In genomic region chr9:137406876-137407589, GRCh38 we compare ENCODE assay signal across 9 cellular contexts. TPM values are rescaled to one million over a fixed set of nuclear protein-coding genes. Genes with fewer than 3 reads are reported as not detected.
DNase-seq lines count a peak whose midpoint lies in the region; ATAC-seq, FAIRE-seq and TF ChIP-seq lines count a peak whose summit lies in the region.
"Had no signal": no experiment of that assay in that cellular context is flagged by ENCODE, and none has a peak within 500 bp of the region (broad histone marks: within the 10 kb centered on the region; RNA-seq: fewer than 3 reads in every experiment).

No MANE protein-coding gene starts in this region.

- H3K4me1 ChIP-seq in A549 (peaks cover 31% of the 10 kb centered on the region), neuron (ENCODE audit: insufficient read depth, low read length) (peaks cover 6% of the 10 kb centered on the region), thoracic aorta (ENCODE audit: control insufficient read depth in 1 of 2, low read depth in 2 of 2) (peaks cover 23 to 30% of the 10 kb centered on the region in 2 donors)

- H2AFZ ChIP-seq in neuron (ENCODE audit: low read depth, low read length): no peak overlapping the region

- no peaks in the 10 kb centered on the region for H3K27me3 ChIP-seq in neuron (ENCODE audit: insufficient read depth, low read length)
- no peaks in the 10 kb centered on the region for H3K27me3 ChIP-seq in thoracic aorta (replicated peaks; ENCODE audit: insufficient read depth)

- H3K4me3 ChIP-seq in A549 (peak overlapping the region; percentile 35), foreskin fibroblast (ENCODE audit: low read depth in 1 of 2, low read length in 2 of 2) (peak overlapping the region; percentile 36 to 37), neuron (ENCODE audit: low read length) (peak overlapping the region; percentile 25), thoracic aorta (peak overlapping the region; percentile 67)

- CTCF ChIA-PET in A549 (lab: Yijun Ruan, JAX): interaction anchor here (1.0 to 4.4 kb wide), 9 partner anchors 9 to 130 kb away, joined by 3 to 51 read pairs (median 5); partner anchors contain the start of gene NRARP

- TF ChIP-seq POLR2A in A549 (IDR thresholded peaks at IDR 0.05; ENCODE audit: low read length): no peak

- H3K27ac ChIP-seq in A549 (peak overlapping the region; percentile 58 to 82; a peak in 5 of 6 replicates), thoracic aorta (no peak overlapping the region)

- no peak for TF ChIP-seq EP300 in A549 (IDR thresholded peaks at IDR 0.05)

- ATAC-seq in A549: peak; percentile 77 to 90
- no peak for ATAC-seq in thoracic aorta (ENCODE audit: insufficient number of reproducible peaks, low FRiP score, low read depth)
- no peak for ATAC-seq in GM18873 (IDR thresholded peaks at IDR 0.05; ENCODE audit: low FRiP score, unreplicated experiment)

- H3K9me3 ChIP-seq in A549 (no peaks in the 10 kb centered on the region), neuron (ENCODE audit: low read length) (peaks cover 2% of the 10 kb centered on the region), thoracic aorta (no peaks in the 10 kb centered on the region)

- 31% methylated on average over 5 of the region's 63 CpGs for WGBS in A549 (ENCODE audit: missing lambda C conversion rate)

- peak; percentile 69 to 87; a peak in 4 of 5 replicates for TF ChIP-seq RAD21 in A549 (conservative IDR thresholded peaks at IDR 0.05 in 1 of 2, IDR thresholded peaks at IDR 0.05 in 1 of 2)

- peak; percentile 60 to 64 for DNase-seq in A549 (ENCODE audit: low read depth in 1 of 2, low spot score in 1 of 2)
- peak; percentile 63 for DNase-seq in GM18507 (ENCODE audit: extremely low spot score, insufficient read length, low read depth)
- DNase-seq in NOMO-1 treated with DMSO at 0.1 percent for 48 hours (lab: John Stamatoyannopoulos, UW; ENCODE audit: unreplicated experiment): peak; percentile 63
- DNase-seq in activated gamma-delta T cell (lab: John Stamatoyannopoulos, UW): peak; percentile 28
- peak; percentile 31 to 79 for DNase-seq in foreskin fibroblast
- DNase-seq in thoracic aorta (ENCODE audit: low spot score): no peak

- TF ChIP-seq CTCF in A549 (IDR thresholded peaks at IDR 0.05) (peak; percentile 72), foreskin fibroblast (IDR thresholded peaks at IDR 0.05; ENCODE audit: low read depth, low read length) (peak; percentile 47), thoracic aorta (IDR thresholded peaks at IDR 0.05) (peak; percentile 80)

- POLR2A ChIA-PET in A549 (lab: Yijun Ruan, JAX): no interaction called here

- H3K4me2 ChIP-seq in A549: peak overlapping the region; percentile 89

- FAIRE-seq in A549 (lab: Jason Lieb, UNC) (no peak), GM18507 (lab: Jason Lieb, UNC) (peak; percentile 67)

- H3K36me3 ChIP-seq in neuron (ENCODE audit: insufficient read depth, low read length): peaks cover 2% of the 10 kb centered on the region
- no peaks in the 10 kb centered on the region for H3K36me3 ChIP-seq in thoracic aorta

TF ChIP-seq in A549, 52 proteins besides CTCF, POLR2A, EP300 and RAD21:
- TF ChIP-seq SMC3 (IDR thresholded peaks at IDR 0.05) (peak; percentile 79), HOXB5 (CRISPR knock-in tag; IDR thresholded peaks at IDR 0.05) (0 out of 2 replicates have a peak, but pooled peaks have one; percentile 25)
- TF ChIP-seq, protein P1, sequence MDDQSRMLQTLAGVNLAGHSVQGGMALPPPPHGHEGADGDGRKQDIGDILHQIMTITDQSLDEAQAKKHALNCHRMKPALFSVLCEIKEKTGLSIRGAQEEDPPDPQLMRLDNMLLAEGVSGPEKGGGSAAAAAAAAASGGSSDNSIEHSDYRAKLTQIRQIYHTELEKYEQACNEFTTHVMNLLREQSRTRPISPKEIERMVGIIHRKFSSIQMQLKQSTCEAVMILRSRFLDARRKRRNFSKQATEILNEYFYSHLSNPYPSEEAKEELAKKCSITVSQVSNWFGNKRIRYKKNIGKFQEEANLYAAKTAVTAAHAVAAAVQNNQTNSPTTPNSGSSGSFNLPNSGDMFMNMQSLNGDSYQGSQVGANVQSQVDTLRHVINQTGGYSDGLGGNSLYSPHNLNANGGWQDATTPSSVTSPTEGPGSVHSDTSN (IDR thresholded peaks at IDR 0.05): no peak

RNA-seq across cellular contexts. Expression of gene EXD3, which starts 15.9 kb away (rescaled TPM):
- polyA plus RNA-seq in A549 (2011; rRNA removed): 3.3 and 3.4 TPM in 2 replicates
- polyA plus RNA-seq in A549 (2012; cell fraction: cytosol; rRNA removed): 2.3 and 4.1 TPM in 2 replicates
- polyA plus RNA-seq in A549 (2012; cell fraction: nucleus; rRNA removed): 11.3 and 14.6 TPM in 2 replicates
- 4.0 to 5.4 TPM (median 4.5 TPM) in 3 replicates for polyA plus RNA-seq in A549 (2017; fragmentation: RNase III; extraction: RNeasy Plus Mini Kit Qiagen cat#74134 plus additional on column Dnase treatment)
- 2.5 and 3.5 TPM in 2 replicates for polyA minus RNA-seq in A549 (2011; rRNA and poly(A)+ RNA removed)
- 10 to 100 TPM; 22.7 to 29.4 TPM for total RNA-seq in thoracic aorta

RNA-seq across cellular contexts. Expression of gene NOXA1, which starts 16.2 kb away (rescaled TPM):
- polyA plus RNA-seq in A549 (2011; rRNA removed) (0.44 and 0.58 TPM in 2 replicates), A549 (2017; fragmentation: RNase III; extraction: RNeasy Plus Mini Kit Qiagen cat#74134 plus additional on column Dnase treatment) (1.1 to 1.9 TPM (median 1.5 TPM) in 3 replicates)
- 0.63 and 1.1 TPM in 2 replicates for polyA plus RNA-seq in A549 (2012; cell fraction: cytosol; rRNA removed)
- polyA plus RNA-seq in A549 (2012; cell fraction: nucleus; rRNA removed): 3.9 and 6.1 TPM in 2 replicates
- 0.19 and 0.33 TPM in 2 replicates for polyA minus RNA-seq in A549 (2011; rRNA and poly(A)+ RNA removed)
- 1 to 10 TPM; 3.5 to 9.6 TPM for total RNA-seq in thoracic aorta

RNA-seq across cellular contexts. Expression of gene ENTPD8, which starts 34.1 kb away (rescaled TPM):
- polyA plus RNA-seq in A549 (2011; rRNA removed): 0.18 and 0.22 TPM in 2 replicates
- 0.22 and 0.29 TPM in 2 replicates for polyA plus RNA-seq in A549 (2012; cell fraction: cytosol; rRNA removed)
- polyA plus RNA-seq in A549 (2012; cell fraction: nucleus; rRNA removed): 3.6 TPM in 2 replicates
- polyA plus RNA-seq in A549 (2017; fragmentation: RNase III; extraction: RNeasy Plus Mini Kit Qiagen cat#74134 plus additional on column Dnase treatment): 0.21 to 0.41 TPM (median 0.36 TPM) in 3 replicates
- polyA minus RNA-seq in A549 (2011; rRNA and poly(A)+ RNA removed): 0.08 TPM in 1 of 2 replicates, not detected in the other
- not detected for total RNA-seq in thoracic aorta
- total RNA-seq: subcutaneous adipose tissue had no signal

RNA-seq across cellular contexts. Expression of gene NSMF, which starts 52.1 kb away (rescaled TPM):
- polyA plus RNA-seq in A549 (2011; rRNA removed) (16.0 and 20.0 TPM in 2 replicates), A549 (2017; fragmentation: RNase III; extraction: RNeasy Plus Mini Kit Qiagen cat#74134 plus additional on column Dnase treatment) (29.2 to 35.0 TPM (median 33.0 TPM) in 3 replicates)
- polyA plus RNA-seq in A549 (2012; cell fraction: cytosol; rRNA removed): 33.6 and 46.9 TPM in 2 replicates
- polyA plus RNA-seq in A549 (2012; cell fraction: nucleus; rRNA removed): 116 and 143 TPM in 2 replicates
- polyA minus RNA-seq in A549 (2011; rRNA and poly(A)+ RNA removed): 21.3 and 25.0 TPM in 2 replicates
- total RNA-seq in thoracic aorta: 100 to 1,000 TPM; 168 to 251 TPM

Comparison
In these comparisons a context has a peak if more than half of its experiments do, and no peak if none do; other contexts are left out.
1. ATAC-seq: peak in A549 (2 of 2); none in thoracic aorta (single experiment) and GM18873 (single experiment).
2. H3K27ac ChIP-seq: peak in A549 (2 of 2); none in thoracic aorta (0 of 2).
3. Peak in every context shown above with its lines, with median percentiles within 50 percentile points of each other: H3K4me3 ChIP-seq and CTCF ChIP-seq.